ENCODE assay signal across 17 cellular contexts in the genomic region with DNA sequence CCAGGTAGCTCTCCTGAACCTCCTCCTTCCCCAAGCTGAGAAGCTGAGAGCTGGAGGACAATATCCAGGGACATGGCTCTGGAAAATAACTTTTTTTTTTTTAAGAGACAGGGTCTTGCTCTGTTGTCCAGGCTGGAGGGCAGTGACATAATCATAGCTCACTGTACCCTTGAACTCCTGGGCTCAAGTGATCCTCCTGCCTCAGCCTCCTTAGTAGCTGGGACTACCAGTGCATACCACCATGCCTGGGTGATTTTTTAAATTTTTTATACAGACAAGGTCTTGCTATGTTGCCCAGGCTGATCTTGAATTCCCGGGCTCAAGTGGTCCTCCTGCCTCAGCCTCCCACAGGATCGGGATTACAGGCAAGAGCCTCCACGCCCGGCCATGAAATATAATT. TPM values are rescaled to one million over a fixed set of nuclear protein-coding genes. Genes with fewer than 3 reads are reported as not detected.
DNase-seq lines count a peak whose midpoint lies in the region; ATAC-seq and TF ChIP-seq lines count a peak whose summit lies in the region.
"Had no signal": no experiment of that assay in that cellular context is flagged by ENCODE, and none has a peak within 500 bp of the region (broad histone marks: within the 10 kb centered on the region; RNA-seq: fewer than 3 reads in every experiment).

No MANE protein-coding gene starts in this region.

- CTCF ChIA-PET in RWPE1 (lab: Yijun Ruan, JAX), result interaction anchor here (0.6 kb wide), 1 partner anchor 346 kb away, joined by 3 read pairs; no protein-coding TSS in a partner anchor

- H3K9me3 Mint-ChIP-seq in stimulated activated naive CD8-positive, alpha-beta T cell treated with anti-CD3 and anti-CD28 coated beads, Interleukin-15, Interleukin-2, amounts not matched to agents 100 ng/mL and 50 ng/mL, for 24 hours, result no peaks in the 10 kb centered on the region
- H3K9me3 Mint-ChIP-seq in chondrocyte (ENCODE audit: low read depth) (no peaks in the 10 kb centered on the region), HFFc6 (no peaks in the 10 kb centered on the region)
- no peaks in the 10 kb centered on the region for H3K9me3 Mint-ChIP-seq in stimulated activated naive CD8-positive, alpha-beta T cell treated with anti-CD3 and anti-CD28 coated beads, Interleukin-15, amount 100 ng/mL, for 72 hours
- H3K9me3 Mint-ChIP-seq: CD4-positive, alpha-beta T cell; GM23338 had no signal

- H3K36me3 Mint-ChIP-seq in stimulated activated naive CD8-positive, alpha-beta T cell treated with anti-CD3 and anti-CD28 coated beads, Interleukin-15, Interleukin-2, amounts not matched to agents 100 ng/mL and 50 ng/mL, for 24 hours (ENCODE audit: low read depth), result peaks cover 16% of the 10 kb centered on the region
- H3K36me3 Mint-ChIP-seq in chondrocyte (ENCODE audit: low read depth) (no peaks in the 10 kb centered on the region), HFFc6 (ENCODE audit: low read depth) (peaks cover 10% of the 10 kb centered on the region; the same call in 1 of the 2 replicates)

- H3K27me3 Mint-ChIP-seq in stimulated activated naive CD8-positive, alpha-beta T cell treated with anti-CD3 and anti-CD28 coated beads, Interleukin-15, Interleukin-2, amounts not matched to agents 100 ng/mL and 50 ng/mL, for 24 hours, result no peaks in the 10 kb centered on the region
- H3K27me3 Mint-ChIP-seq in chondrocyte (ENCODE audit: low read depth), result no peaks in the 10 kb centered on the region
- no peaks in the 10 kb centered on the region for H3K27me3 Mint-ChIP-seq in stimulated activated naive CD8-positive, alpha-beta T cell treated with anti-CD3 and anti-CD28 coated beads, Interleukin-15, amount 100 ng/mL, for 72 hours
- H3K27me3 Mint-ChIP-seq in HFFc6 (ENCODE audit: insufficient read depth), result peaks cover 13% of the 10 kb centered on the region
- H3K27me3 Mint-ChIP-seq: CD4-positive, alpha-beta T cell had no signal

- TF ChIP-seq CTCF in RWPE1 (conservative IDR thresholded peaks at IDR 0.05; ENCODE audit: low read depth) (no peak), chondrocyte (IDR thresholded peaks at IDR 0.05) (no peak), HFFc6 (IDR thresholded peaks at IDR 0.05) (no peak)

- peak overlapping the region; percentile 36 for H3K27ac Mint-ChIP-seq in stimulated activated naive CD8-positive, alpha-beta T cell treated with anti-CD3 and anti-CD28 coated beads, Interleukin-15, Interleukin-2, amounts not matched to agents 100 ng/mL and 50 ng/mL, for 24 hours
- H3K27ac Mint-ChIP-seq in chondrocyte (ENCODE audit: unreplicated experiment) (no peak overlapping the region), HFFc6 (no peak overlapping the region)
- peak overlapping the region; percentile 19 to 80 for H3K27ac Mint-ChIP-seq in stimulated activated naive CD8-positive, alpha-beta T cell treated with anti-CD3 and anti-CD28 coated beads, Interleukin-15, amount 100 ng/mL, for 72 hours
- H3K27ac Mint-ChIP-seq: CD4-positive, alpha-beta T cell; GM23338 had no signal

- H3K4me3 Mint-ChIP-seq in stimulated activated naive CD8-positive, alpha-beta T cell treated with anti-CD3 and anti-CD28 coated beads, Interleukin-15, Interleukin-2, amounts not matched to agents 100 ng/mL and 50 ng/mL, for 24 hours, result no peak overlapping the region
- H3K4me3 Mint-ChIP-seq in chondrocyte (ENCODE audit: unreplicated experiment) (no peak overlapping the region), HFFc6 (no peak overlapping the region)
- no peak overlapping the region for H3K4me3 Mint-ChIP-seq in stimulated activated naive CD8-positive, alpha-beta T cell treated with anti-CD3 and anti-CD28 coated beads, Interleukin-15, amount 100 ng/mL, for 72 hours
- H3K4me3 Mint-ChIP-seq: CD4-positive, alpha-beta T cell; GM23338 had no signal

- ATAC-seq in stimulated activated naive CD8-positive, alpha-beta T cell treated with anti-CD3 and anti-CD28 coated beads, Interleukin-15, Interleukin-2, amounts not matched to agents 100 U/mL and 50 U/mL, for 24 hours, result no peak
- ATAC-seq in stimulated activated naive CD8-positive, alpha-beta T cell treated with anti-CD3 and anti-CD28 coated beads, Interleukin-15, amount 100 ng/mL, for 72 hours, result no peak
- no peak for ATAC-seq in GM18867 (IDR thresholded peaks at IDR 0.05; ENCODE audit: unreplicated experiment)
- ATAC-seq: GM23338 had no signal

- POLR2A ChIA-PET in RWPE1 (lab: Yijun Ruan, JAX; ENCODE audit: low non-redundant PET), result no interaction called here

- DNase-seq in stimulated activated naive CD8-positive, alpha-beta T cell treated with anti-CD3 and anti-CD28 coated beads, Interleukin-15, Interleukin-2, amounts not matched to agents 100 U/mL and 50 U/mL, for 24 hours, result no peak
- DNase-seq in RWPE1 (ENCODE audit: low spot score) (no peak), chondrocyte (ENCODE audit: low spot score) (peak; percentile 27), HFFc6 (no peak), NCI-H2196 treated with DMSO at 0.1 percent for 48 hours (lab: John Stamatoyannopoulos, UW; ENCODE audit: unreplicated experiment) (no peak)
- DNase-seq in stimulated activated naive CD8-positive, alpha-beta T cell treated with anti-CD3 and anti-CD28 coated beads, Interleukin-15, amount 100 ng/mL, for 72 hours, result no peak
- DNase-seq: AML-193; CD4-positive, alpha-beta T cell; DMS153; DMS79; GDM1; HCEC 1CT had no signal

- 0 out of 2 replicates have a peak overlapping the region, but pooled peaks have one; percentile 31 for H3K27ac ChIP-seq in RWPE1
- H3K27ac ChIP-seq: C4-2B had no signal

- H3K4me1 Mint-ChIP-seq in stimulated activated naive CD8-positive, alpha-beta T cell treated with anti-CD3 and anti-CD28 coated beads, Interleukin-15, Interleukin-2, amounts not matched to agents 100 ng/mL and 50 ng/mL, for 24 hours (ENCODE audit: low read depth), result peaks cover 5% of the 10 kb centered on the region
- H3K4me1 Mint-ChIP-seq in chondrocyte (ENCODE audit: low read depth) (peaks cover 12% of the 10 kb centered on the region), HFFc6 (ENCODE audit: low read depth) (peaks cover 20% of the 10 kb centered on the region)
- peaks cover 9% of the 10 kb centered on the region for H3K4me1 Mint-ChIP-seq in stimulated activated naive CD8-positive, alpha-beta T cell treated with anti-CD3 and anti-CD28 coated beads, Interleukin-15, amount 100 ng/mL, for 72 hours

RNA-seq across cellular contexts. Expression of a gene that starts 6.2 kb away (rescaled TPM):
- 12.7 to 13.2 TPM (median 13.0 TPM) in 3 replicates for total RNA-seq in chondrocyte
- 1 to 10 TPM; 4.3 to 6.7 (median 6.4) TPM for total RNA-seq in HFFc6 (2021; fragmentation: NEBNext Ultra II Directional; extraction: Animal tissue kit (Norgen Biotek cat#: 25700))

RNA-seq across cellular contexts. Expression of a gene that starts 28.3 kb away (rescaled TPM):
- total RNA-seq in chondrocyte, result 22.2 to 24.1 TPM (median 23.0 TPM) in 3 replicates
- total RNA-seq in HFFc6 (2021; fragmentation: NEBNext Ultra II Directional; extraction: Animal tissue kit (Norgen Biotek cat#: 25700)), result 10 to 100 TPM; 15.1 to 18.9 (median 16.8) TPM

RNA-seq across cellular contexts. Expression of a gene that starts 29.7 kb away (rescaled TPM):
- total RNA-seq in chondrocyte, result 0.31 to 0.55 TPM (median 0.41 TPM) in 3 replicates
- total RNA-seq in HFFc6 (2021; fragmentation: NEBNext Ultra II Directional; extraction: Animal tissue kit (Norgen Biotek cat#: 25700)), result under 1 TPM; 0.36 to 0.76 (median 0.60) TPM
- total RNA-seq: Daoy, GM23338 had no signal

RNA-seq across cellular contexts. Expression of a gene that starts 34.8 kb away (rescaled TPM):
- total RNA-seq in chondrocyte, result not detected in 3 replicates
- total RNA-seq in HFFc6 (2021; fragmentation: NEBNext Ultra II Directional; extraction: Animal tissue kit (Norgen Biotek cat#: 25700)), result not detected
- total RNA-seq: CD4-positive, alpha-beta T cell; Daoy; GM23338 had no signal

RNA-seq across cellular contexts. Expression of a gene that starts 42.5 kb away (rescaled TPM):
- total RNA-seq in chondrocyte, result 70.1 to 70.8 TPM (median 70.4 TPM) in 3 replicates
- total RNA-seq in HFFc6 (2021; fragmentation: NEBNext Ultra II Directional; extraction: Animal tissue kit (Norgen Biotek cat#: 25700)), result 100 to 1,000 TPM; 104 to 118 (median 106) TPM

Comparison
In these comparisons a context has a peak if more than half of its experiments do, and no peak if none do; other contexts are left out.
1. H3K27ac Mint-ChIP-seq: peak in stimulated activated naive CD8-positive, alpha-beta T cell treated with anti-CD3 and anti-CD28 coated beads, Interleukin-15, Interleukin-2, amounts not matched to agents 100 ng/mL and 50 ng/mL, for 24 hours (single experiment) and stimulated activated naive CD8-positive, alpha-beta T cell treated with anti-CD3 and anti-CD28 coated beads, Interleukin-15, amount 100 ng/mL, for 72 hours (2 of 2); none in chondrocyte (single experiment) and HFFc6 (single experiment).